In the genomic region with DNA sequence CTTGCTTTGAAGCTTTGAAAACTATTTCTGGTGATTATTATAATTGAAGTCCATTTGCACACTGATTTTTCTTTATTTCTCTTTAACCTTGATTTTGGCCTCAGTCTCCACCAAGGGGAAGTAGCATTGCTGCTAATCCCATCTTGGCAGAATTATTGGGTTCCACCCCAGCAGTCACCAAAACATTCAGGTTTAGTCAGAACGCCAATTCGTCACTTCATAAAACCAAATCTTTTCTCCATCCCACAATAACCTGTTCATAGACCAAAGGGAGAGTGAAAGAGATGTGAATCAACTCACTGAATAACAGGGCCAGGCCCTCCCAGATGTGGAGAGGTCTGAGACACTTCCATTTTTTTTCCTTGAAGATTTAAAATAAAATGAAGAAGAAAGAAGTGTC, we compare ENCODE assay signal across 1 cellular context.
TF ChIP-seq lines count a peak whose summit lies in the region.

No MANE protein-coding gene starts in this region.

TF ChIP-seq in H1, 55 proteins besides CTCF, POLR2A, EP300 and RAD21:
- no peak for TF ChIP-seq HDAC2 (IDR thresholded peaks at IDR 0.05; ENCODE audit: borderline replicate concordance in 1 of 2, low read depth in 2 of 2, low read length in 2 of 2)
- no peak for TF ChIP-seq RXRA (IDR thresholded peaks at IDR 0.05; ENCODE audit: insufficient read depth, low read depth, low read length)
- TF ChIP-seq JUN (IDR thresholded peaks at IDR 0.05; ENCODE audit: low read depth, low read length) = no peak
- no peak for TF ChIP-seq NANOG (IDR thresholded peaks at IDR 0.05; ENCODE audit: insufficient read depth, low read depth, low read length, poor library complexity, severe bottlenecking)
- no peak for TF ChIP-seq TAF7 (optimal IDR thresholded peaks at IDR 0.05; ENCODE audit: borderline replicate concordance, low read depth, low read length)
- no peak for TF ChIP-seq SUZ12 (IDR thresholded peaks at IDR 0.05; ENCODE audit: low read length)
- no peak for TF ChIP-seq TEAD4 (IDR thresholded peaks at IDR 0.05; ENCODE audit: low read depth, low read length)
- TF ChIP-seq SAP30 (IDR thresholded peaks at IDR 0.05; ENCODE audit: insufficient read depth, insufficient replicate concordance, low read length) = no peak
- TF ChIP-seq YY1 (IDR thresholded peaks at IDR 0.05; ENCODE audit: low read depth, low read length) = no peak
- no peak for TF ChIP-seq SIRT6 (IDR thresholded peaks at IDR 0.05; ENCODE audit: low read length)
- TF ChIP-seq BACH1 (IDR thresholded peaks at IDR 0.05; ENCODE audit: low read length) = no peak
- TF ChIP-seq CHD2 (IDR thresholded peaks at IDR 0.05; ENCODE audit: low read length) = no peak
- TF ChIP-seq KDM5A (IDR thresholded peaks at IDR 0.05; ENCODE audit: low read length) = no peak
